In genomic region chr16:22195695-22196558, GRCh38 we compare ENCODE assay signal across 1 cellular context.
TF ChIP-seq lines count a peak whose summit lies in the region.

No MANE protein-coding gene starts in this region.

TF ChIP-seq in HepG2, 621 proteins besides CTCF, POLR2A, EP300 and RAD21 (continued from another document and continues in another):
- peak; percentile 82 for TF ChIP-seq ATF2 (CRISPR knock-in tag; IDR thresholded peaks at IDR 0.05)
- no peak for TF ChIP-seq THAP8 (CRISPR knock-in tag; IDR thresholded peaks at IDR 0.05; ENCODE audit: borderline replicate concordance)
- no peak for TF ChIP-seq MAFK (conservative IDR thresholded peaks at IDR 0.05 in 1 of 2, IDR thresholded peaks at IDR 0.05 in 1 of 2; ENCODE audit: low read length in 2 of 2)
- TF ChIP-seq ZNF782 (CRISPR knock-in tag; IDR thresholded peaks at IDR 0.05; ENCODE audit: borderline replicate concordance) = peak; percentile 70; the same call in 1 of the 2 replicates
- peak; percentile 71; the same call in 1 of the 3 replicates for TF ChIP-seq MXI1 (IDR thresholded peaks at IDR 0.05; ENCODE audit: borderline replicate concordance, low read depth, low read length)
- no peak; the same call in 1 of the 2 replicates for TF ChIP-seq HOXA5 (CRISPR knock-in tag; IDR thresholded peaks at IDR 0.05)
- no peak for TF ChIP-seq MZF1 (CRISPR knock-in tag; IDR thresholded peaks at IDR 0.05; ENCODE audit: borderline replicate concordance)
- TF ChIP-seq ZBTB20 (CRISPR knock-in tag; IDR thresholded peaks at IDR 0.05; ENCODE audit: borderline replicate concordance, low read depth) = peak; percentile 85; the same call in 1 of the 2 replicates
- TF ChIP-seq ZBTB42 (CRISPR knock-in tag; IDR thresholded peaks at IDR 0.05) = peak; percentile 46; the same call in 1 of the 2 replicates
- no peak for TF ChIP-seq FLYWCH1 (CRISPR knock-in tag; IDR thresholded peaks at IDR 0.05)
- TF ChIP-seq ZNF614 (CRISPR knock-in tag; IDR thresholded peaks at IDR 0.05; ENCODE audit: borderline replicate concordance) = peak; percentile 98
- 0 out of 2 replicates have a peak, but pooled peaks have one; percentile 60 for TF ChIP-seq ZNF570 (CRISPR knock-in tag; IDR thresholded peaks at IDR 0.05; ENCODE audit: borderline replicate concordance)
- TF ChIP-seq ZNF263 (CRISPR knock-in tag; IDR thresholded peaks at IDR 0.05) = no peak; the same call in none of the 2 replicates
- TF ChIP-seq ZNF780A (CRISPR knock-in tag; IDR thresholded peaks at IDR 0.05) = peak; percentile 56; the same call in 1 of the 2 replicates
- TF ChIP-seq BHLHE40 (IDR thresholded peaks at IDR 0.05; ENCODE audit: low read length) = no peak
- TF ChIP-seq MED1 (CRISPR knock-in tag; IDR thresholded peaks at IDR 0.05) = peak; percentile 90
- no peak for TF ChIP-seq ZNF276 (CRISPR knock-in tag; IDR thresholded peaks at IDR 0.05; ENCODE audit: low read depth)
- no peak for TF ChIP-seq TEAD2 (CRISPR knock-in tag; IDR thresholded peaks at IDR 0.05)
- TF ChIP-seq ETV6 (CRISPR knock-in tag; conservative IDR thresholded peaks at IDR 0.05) = peak; percentile 46; the same call in 1 of the 2 replicates
- TF ChIP-seq HMGA1 (CRISPR knock-in tag; conservative IDR thresholded peaks at IDR 0.05) = no peak
- no peak for TF ChIP-seq ZNF790 (CRISPR knock-in tag; IDR thresholded peaks at IDR 0.05; ENCODE audit: borderline replicate concordance)
- 0 out of 2 replicates have a peak, but pooled peaks have one; percentile 48 for TF ChIP-seq PAF1 (CRISPR knock-in tag; IDR thresholded peaks at IDR 0.05)
- TF ChIP-seq MXD3 (CRISPR knock-in tag; IDR thresholded peaks at IDR 0.05) = peak; percentile 82
- peak; percentile 100; the same call in 1 of the 2 replicates for TF ChIP-seq ZNF597 (CRISPR knock-in tag; IDR thresholded peaks at IDR 0.05)
- TF ChIP-seq ZNF431 (CRISPR knock-in tag; IDR thresholded peaks at IDR 0.05; ENCODE audit: borderline replicate concordance, low read depth) = no peak
- TF ChIP-seq ZNF800 (CRISPR knock-in tag; IDR thresholded peaks at IDR 0.05) = peak; percentile 77; the same call in 1 of the 2 replicates
- TF ChIP-seq PRPF4 (IDR thresholded peaks at IDR 0.05; ENCODE audit: low read depth, low read length, poor library complexity, severe bottlenecking) = peak; percentile 19
- TF ChIP-seq ZNF512B (CRISPR knock-in tag; IDR thresholded peaks at IDR 0.05; ENCODE audit: borderline replicate concordance) = peak; percentile 13; the same call in 1 of the 2 replicates
- no peak for TF ChIP-seq GABPA (IDR thresholded peaks at IDR 0.05; ENCODE audit: low read depth, low read length)
- TF ChIP-seq GABPA (CRISPR knock-in tag; IDR thresholded peaks at IDR 0.05; ENCODE audit: low read depth) = no peak
- no peak for TF ChIP-seq ZBTB37 (CRISPR knock-in tag; IDR thresholded peaks at IDR 0.05)
- TF ChIP-seq ZBTB39 (CRISPR knock-in tag; IDR thresholded peaks at IDR 0.05) = no peak
- TF ChIP-seq ZNF766 (CRISPR knock-in tag; IDR thresholded peaks at IDR 0.05; ENCODE audit: borderline replicate concordance) = peak; percentile 80
- TF ChIP-seq ZNF577 (CRISPR knock-in tag; IDR thresholded peaks at IDR 0.05; ENCODE audit: borderline replicate concordance, low read depth) = no peak
- TF ChIP-seq CEBPG (CRISPR knock-in tag; IDR thresholded peaks at IDR 0.05) = peak; percentile 2; the same call in 1 of the 2 replicates
- TF ChIP-seq ZXDC (CRISPR knock-in tag; IDR thresholded peaks at IDR 0.05) = no peak
- no peak; the same call in none of the 2 replicates for TF ChIP-seq ZNF274 (CRISPR knock-in tag; IDR thresholded peaks at IDR 0.05)
- peak; percentile 90; the same call in 1 of the 2 replicates for TF ChIP-seq MIER3 (CRISPR knock-in tag; IDR thresholded peaks at IDR 0.05; ENCODE audit: borderline replicate concordance)
- TF ChIP-seq FOXA1 (IDR thresholded peaks at IDR 0.05) = no peak
- no peak for TF ChIP-seq FOXA1 (CRISPR knock-in tag; IDR thresholded peaks at IDR 0.05)
- TF ChIP-seq ZBTB49 (CRISPR knock-in tag; IDR thresholded peaks at IDR 0.05; ENCODE audit: borderline replicate concordance) = 0 out of 2 replicates have a peak, but pooled peaks have one; percentile 62
- peak; percentile 97 for TF ChIP-seq ZNF501 (CRISPR knock-in tag; IDR thresholded peaks at IDR 0.05)
